In the genomic region with DNA sequence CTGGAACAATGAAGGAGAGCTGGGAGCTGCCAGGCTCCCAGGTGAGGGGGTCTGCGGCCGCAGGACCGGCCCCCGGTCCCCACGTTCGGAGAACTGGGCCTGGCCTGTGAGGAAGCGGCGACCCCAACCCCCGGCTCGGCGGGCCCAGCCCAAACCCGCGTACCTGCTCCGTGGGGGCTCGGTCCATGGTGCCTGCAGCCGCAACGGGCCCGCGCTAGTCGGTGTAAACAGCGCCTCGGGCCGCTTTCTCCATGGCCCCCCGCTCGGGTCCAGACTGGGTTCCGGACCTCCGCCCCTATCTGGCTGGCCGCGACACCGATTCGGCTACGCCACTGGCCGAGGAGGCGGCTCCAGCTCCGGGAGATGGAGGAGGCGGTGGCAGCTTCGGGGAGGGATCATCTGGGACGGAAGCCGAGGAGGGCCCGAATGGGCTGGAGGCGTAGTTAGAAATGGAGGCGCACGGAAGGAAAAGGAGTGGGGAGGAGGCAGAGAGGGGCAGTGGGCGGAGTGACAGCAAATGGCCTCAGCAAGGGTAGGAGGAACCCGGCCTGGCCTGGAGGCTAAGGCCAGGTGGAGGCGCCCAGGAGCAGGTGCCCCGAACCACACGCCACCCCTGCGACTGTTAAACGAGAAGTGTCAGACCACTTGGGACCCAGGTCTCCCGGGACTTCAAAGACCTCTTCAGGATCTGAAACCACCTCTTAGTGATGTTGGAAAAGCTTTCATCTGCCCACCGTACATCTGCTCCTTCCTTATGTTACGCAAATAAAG, we compare ENCODE assay signal across 8 cellular contexts. TPM values are rescaled to one million over a fixed set of nuclear protein-coding genes. Genes with fewer than 3 reads are reported as not detected.
A peak's percentile ranks its signal among the peaks of the same experiment; 100 is the strongest.
DNase-seq lines count a peak whose midpoint lies in the region; ATAC-seq, FAIRE-seq and TF ChIP-seq lines count a peak whose summit lies in the region.

A gene with protein sequence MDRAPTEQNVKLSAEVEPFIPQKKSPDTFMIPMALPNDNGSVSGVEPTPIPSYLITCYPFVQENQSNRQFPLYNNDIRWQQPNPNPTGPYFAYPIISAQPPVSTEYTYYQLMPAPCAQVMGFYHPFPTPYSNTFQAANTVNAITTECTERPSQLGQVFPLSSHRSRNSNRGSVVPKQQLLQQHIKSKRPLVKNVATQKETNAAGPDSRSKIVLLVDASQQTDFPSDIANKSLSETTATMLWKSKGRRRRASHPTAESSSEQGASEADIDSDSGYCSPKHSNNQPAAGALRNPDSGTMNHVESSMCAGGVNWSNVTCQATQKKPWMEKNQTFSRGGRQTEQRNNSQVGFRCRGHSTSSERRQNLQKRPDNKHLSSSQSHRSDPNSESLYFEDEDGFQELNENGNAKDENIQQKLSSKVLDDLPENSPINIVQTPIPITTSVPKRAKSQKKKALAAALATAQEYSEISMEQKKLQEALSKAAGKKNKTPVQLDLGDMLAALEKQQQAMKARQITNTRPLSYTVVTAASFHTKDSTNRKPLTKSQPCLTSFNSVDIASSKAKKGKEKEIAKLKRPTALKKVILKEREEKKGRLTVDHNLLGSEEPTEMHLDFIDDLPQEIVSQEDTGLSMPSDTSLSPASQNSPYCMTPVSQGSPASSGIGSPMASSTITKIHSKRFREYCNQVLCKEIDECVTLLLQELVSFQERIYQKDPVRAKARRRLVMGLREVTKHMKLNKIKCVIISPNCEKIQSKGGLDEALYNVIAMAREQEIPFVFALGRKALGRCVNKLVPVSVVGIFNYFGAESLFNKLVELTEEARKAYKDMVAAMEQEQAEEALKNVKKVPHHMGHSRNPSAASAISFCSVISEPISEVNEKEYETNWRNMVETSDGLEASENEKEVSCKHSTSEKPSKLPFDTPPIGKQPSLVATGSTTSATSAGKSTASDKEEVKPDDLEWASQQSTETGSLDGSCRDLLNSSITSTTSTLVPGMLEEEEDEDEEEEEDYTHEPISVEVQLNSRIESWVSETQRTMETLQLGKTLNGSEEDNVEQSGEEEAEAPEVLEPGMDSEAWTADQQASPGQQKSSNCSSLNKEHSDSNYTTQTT (minus strand): TSS at position 334 of the 771 bp plus-strand sequence. CDS start 147 bp downstream, at position 187.

- peak within 1 kb of the TSS; percentile 87 to 93 (median 88) for H3K4me3 ChIP-seq in HepG2 (replicated peaks in 1 of 3; ENCODE audit: insufficient read depth in 1 of 3, low read depth in 2 of 3, low read length in 3 of 3)

- peaks cover 1% of the 10 kb centered on the region; the same call in 1 of the 2 replicates for H3K9me3 ChIP-seq in HepG2 (ENCODE audit: low read length)

- peaks cover 27% of the 10 kb centered on the region for H3K4me1 Mint-ChIP-seq in CD14-positive monocyte

- H3K36me3 Mint-ChIP-seq in CD14-positive monocyte: peaks cover 0 to 3% of the 10 kb centered on the region in 2 donors

- H3K9me3 Mint-ChIP-seq in CD14-positive monocyte: peaks cover 0 to 4% (median 1%) of the 10 kb centered on the region in 7 donors

- TF ChIP-seq RAD21 in HepG2 (CRISPR knock-in tag; IDR thresholded peaks at IDR 0.05): peak; percentile 79

- WGBS in HepG2 (ENCODE audit: low lambda C conversion rate): under 1% methylated on average over 31 of the region's 53 CpGs

- no peaks in the 10 kb centered on the region for H3K27me3 ChIP-seq in HepG2 (ENCODE audit: control insufficient read depth in 1 of 2, insufficient read depth in 2 of 2, low read length in 2 of 2)

- H4K20me1 ChIP-seq in HepG2 (ENCODE audit: insufficient read depth, low read length): no peaks in the 10 kb centered on the region

- H3K36me3 ChIP-seq in HepG2 (replicated peaks in 1 of 2; ENCODE audit: control insufficient read depth in 1 of 2, insufficient read depth in 2 of 2, low read length in 2 of 2): no peaks in the 10 kb centered on the region

- CTCF ChIA-PET in HepG2 (lab: Yijun Ruan, JAX; ENCODE audit: low intra/inter-chr PET ratio, low total read pairs): interaction anchor here (0.7 kb wide), 1 partner anchor 100 kb away, joined by 3 read pairs; no protein-coding TSS in a partner anchor

- peak; percentile 90 for DNase-seq in CD14-positive monocyte (ENCODE audit: low spot score)
- peak; percentile 92 for DNase-seq in NCI-H526 treated with DMSO at 0.1 percent for 48 hours (lab: John Stamatoyannopoulos, UW)
- peak; percentile 78 to 88 for DNase-seq in activated CD4-positive, alpha-beta T cell treated with anti-CD3 and anti-CD28 coated beads, Interleukin-2, amount 50 U/mL, for 24 hours (ENCODE audit: low read depth in 1 of 2, low spot score in 1 of 2)
- peak; percentile 97 for DNase-seq in dermis blood vessel endothelial cell
- peak; percentile 93 for DNase-seq in HepG2 (ENCODE audit: low spot score)
- DNase-seq in stimulated activated CD4-positive, alpha-beta T cell treated with anti-CD3 and anti-CD28 coated beads, Interleukin-4, amount 100 ng/mL, for 1 hour: peak; percentile 88

- no TSS peak for BruUV-seq in HepG2 (replicated peaks; lab: Mats Ljungman, UMichigan)

- FAIRE-seq in HepG2 (lab: Jason Lieb, UNC): peak; percentile 74

- TF ChIP-seq POLR2A in HepG2 (IDR thresholded peaks at IDR 0.05; ENCODE audit: insufficient read depth in 1 of 2, low read depth in 2 of 2, low read length in 2 of 2): peak; percentile 54 to 87

- peak within 1 kb of the TSS; percentile 81 for H3K27ac ChIP-seq in HepG2 (ENCODE audit: extremely low read length, insufficient read depth, low read length)

- ATAC-seq in GM19328 (IDR thresholded peaks at IDR 0.05; ENCODE audit: unreplicated experiment) (peak; percentile 98), HG03520 (IDR thresholded peaks at IDR 0.05; ENCODE audit: unreplicated experiment) (peak; percentile 90), HepG2 (peak; percentile 98)

- peak within 1 kb of the TSS; percentile 94 to 97 for H3K4me3 Mint-ChIP-seq in CD14-positive monocyte

- peak within 1 kb of the TSS; percentile 90 for H3K9ac ChIP-seq in HepG2 (ENCODE audit: insufficient read depth, low read depth, low read length)

- H3K4me1 ChIP-seq in HepG2 (ENCODE audit: insufficient read depth, low read length): peaks cover 41% of the 10 kb centered on the region

- peaks cover 0 to 4% (median 1%) of the 10 kb centered on the region in 3 donors for H3K27me3 Mint-ChIP-seq in CD14-positive monocyte (ENCODE audit: low read depth in 3 of 3)

- peak within 1 kb of the TSS; percentile 93 for H3K4me2 ChIP-seq in HepG2 (ENCODE audit: low read depth, low read length)

- H3K79me2 ChIP-seq in HepG2 (ENCODE audit: insufficient read depth, low read length): peaks cover 43% of the 10 kb centered on the region

- TF ChIP-seq CTCF in CD14-positive monocyte (IDR thresholded peaks at IDR 0.05): no peak
- peak; percentile 92 for TF ChIP-seq CTCF in HepG2 (CRISPR knock-in tag; IDR thresholded peaks at IDR 0.05)

- H2AFZ ChIP-seq in HepG2 (ENCODE audit: low read length): peak within 1 kb of the TSS; percentile 98

- POLR2A ChIA-PET in HepG2 (lab: Yijun Ruan, JAX): interaction anchor here (0.8 to 2.4 kb wide), 8 partner anchors 10 to 235 kb away, joined by 3 to 12 read pairs (median 5); partner anchors contain the start of genes CEP152, COPS2 and GALK2

- peak within 1 kb of the TSS; percentile 81 to 95 (median 92) for H3K27ac Mint-ChIP-seq in CD14-positive monocyte

- in situ Hi-C loops in HepG2 (cut with HindIII; ENCODE audit: extremely low pct_ligation_motif_present, low pct_unique_long_range_greater_than_20kb): no loop called here

- TF ChIP-seq EP300 in HepG2 (IDR thresholded peaks at IDR 0.05; ENCODE audit: low read depth in 2 of 2, low read length in 2 of 2) (peak in 1 of 2 experiments; percentile 55; a peak in 2 of 4 replicates), HepG2 (CRISPR knock-in tag; IDR thresholded peaks at IDR 0.05; ENCODE audit: borderline replicate concordance) (no peak; the same call in 1 of the 2 replicates)

- intact Hi-C loops in CD14-positive monocyte (cut with micrococcal nuclease): loop anchor here (10.0 kb wide), 1 partner anchor 109 kb away; the partner anchor contains the start of gene COPS2 (in 2 of the 2)
- intact Hi-C loops in HepG2 (cut with micrococcal nuclease; ENCODE audit: unreplicated experiment): loop anchor here (1.0 to 5.0 kb wide), 3 partner anchors 10 to 234 kb away; partner anchors contain the start of gene CEP152

RNA-seq across cellular contexts. Expression of the gene that starts here (rescaled TPM):
- polyA plus RNA-seq in CD14-positive monocyte (10 to 100 TPM in 1 of 2 donors, 1 to 10 TPM in 1; 9.5 to 19.8 TPM), HepG2 (2011; rRNA removed) (11.7 and 13.9 TPM in 2 replicates)
- total RNA-seq in dermis blood vessel endothelial cell (32.7 and 36.1 TPM in 2 replicates), HepG2 (2016; rRNA removed; fragmentation: Illumina TruSeq; extraction: Trizol) (15.6 and 21.1 TPM in 2 replicates)
- 3.0 and 3.6 TPM in 2 replicates for total RNA-seq in HepG2 (2016; cell fraction: cytosol; rRNA removed; fragmentation: Illumina TruSeq; extraction: Trizol; ENCODE audit: low read depth)
- 14.2 and 18.8 TPM in 2 replicates for total RNA-seq in HepG2 (2016; cell fraction: insoluble cytoplasmic fraction; rRNA removed; fragmentation: Illumina TruSeq; extraction: Trizol)
- total RNA-seq in HepG2 (2016; cell fraction: membrane; rRNA removed; fragmentation: Illumina TruSeq; extraction: Trizol): 5.3 and 6.5 TPM in 2 replicates
- 21.4 and 27.4 TPM in 2 replicates for total RNA-seq in HepG2 (2016; cell fraction: nucleus; rRNA removed; fragmentation: Illumina TruSeq; extraction: Trizol)
- polyA plus RNA-seq in HepG2 (2011; cell fraction: cytosol; rRNA removed): 4.4 and 5.3 TPM in 2 replicates
- polyA plus RNA-seq in HepG2 (2011; cell fraction: nucleus; rRNA removed): 9.7 and 11.1 TPM in 2 replicates
- 9.0 and 10.0 TPM in 2 replicates for polyA plus RNA-seq in HepG2 (2012)
- polyA plus RNA-seq in HepG2 (2016; cell fraction: cytosol; fragmentation: Illumina TruSeq; extraction: Trizol; ENCODE audit: low read depth): 0.22 and 0.29 TPM in 2 replicates
- 11.1 and 11.6 TPM in 2 replicates for polyA plus RNA-seq in HepG2 (2016; cell fraction: insoluble cytoplasmic fraction; fragmentation: Illumina TruSeq; extraction: Trizol; ENCODE audit: low read depth)
- 0.93 and 1.1 TPM in 2 replicates for polyA plus RNA-seq in HepG2 (2016; cell fraction: membrane; fragmentation: Illumina TruSeq; extraction: Trizol; ENCODE audit: low read depth)
- 12.7 and 15.4 TPM in 2 replicates for polyA plus RNA-seq in HepG2 (2016; cell fraction: nucleus; fragmentation: Illumina TruSeq; extraction: Trizol; ENCODE audit: insufficient read depth, low read depth)
- polyA minus RNA-seq in HepG2 (2011; rRNA and poly(A)+ RNA removed; ENCODE audit: low replicate concordance): 32.4 and 44.9 TPM in 2 replicates
- polyA minus RNA-seq in HepG2 (2011; cell fraction: cytosol; rRNA and poly(A)+ RNA removed): 9.4 and 12.2 TPM in 2 replicates
- polyA minus RNA-seq in HepG2 (2011; cell fraction: nucleus; rRNA and poly(A)+ RNA removed): 47.6 and 55.4 TPM in 2 replicates

Comparison
In these comparisons a context has a peak if more than half of its experiments do, and no peak if none do; other contexts are left out.
1. Peak in every context shown above with its lines: DNase-seq, ATAC-seq, H3K4me3 ChIP-seq and H3K27ac ChIP-seq.